Comparison of ENCODE assay signal across 9 cellular contexts in genomic region chr6:16725145-16725864, GRCh38. TPM values are rescaled to one million over a fixed set of nuclear protein-coding genes. Genes with fewer than 3 reads are reported as not detected.
DNase-seq lines count a peak whose midpoint lies in the region; ATAC-seq, FAIRE-seq and TF ChIP-seq lines count a peak whose summit lies in the region.
"Had no signal": no experiment of that assay in that cellular context is flagged by ENCODE, and none has a peak within 500 bp of the region (broad histone marks: within the 10 kb centered on the region; RNA-seq: fewer than 3 reads in every experiment).

No MANE protein-coding gene starts in this region.

- intact Hi-C loops in gastrocnemius medialis (cut with DNase I; ENCODE audit: low total_unique reads): no loop called here

- peak; percentile 31 to 50 for ATAC-seq in gastrocnemius medialis

- in situ Hi-C loops in gastrocnemius medialis (cut with MboI; ENCODE audit: low sequenced_read_pairs in 4 of 4): no loop called here

- DNase-seq in ELR (ENCODE audit: low read depth) (peak; percentile 80), RCC 7860 (ENCODE audit: low spot score) (no peak), foreskin fibroblast (peak; percentile 67 to 77), gastrocnemius medialis (no peak), NCI-H1436 (lab: John Stamatoyannopoulos, UW) (no peak), NCI-H748 (lab: John Stamatoyannopoulos, UW; ENCODE audit: unreplicated experiment) (no peak)
- DNase-seq in activated CD4-positive, alpha-beta T cell treated with anti-CD3 and anti-CD28 coated beads, Interleukin-2, amount 10 ng/mL, durations not matched to agents 7 days and 5 days: no peak
- no peak for DNase-seq in activated effector memory CD4-positive, alpha-beta T cell treated with Interleukin-2 at 50 U/mL for 16 hours

- no peaks in the 10 kb centered on the region for H3K27me3 ChIP-seq in gastrocnemius medialis

- peaks cover 38% of the 10 kb centered on the region for H3K4me1 Mint-ChIP-seq in activated CD4-positive, alpha-beta T cell treated with anti-CD3 and anti-CD28 coated beads, Interleukin-2, amount 10 ng/mL, durations not matched to agents 7 days and 5 days

- peak; percentile 2 for FAIRE-seq in RCC 7860 (lab: Jason Lieb, UNC)
- FAIRE-seq: islet of Langerhans had no signal

- no peak overlapping the region for H3K27ac Mint-ChIP-seq in activated CD4-positive, alpha-beta T cell treated with anti-CD3 and anti-CD28 coated beads, Interleukin-2, amount 10 ng/mL, durations not matched to agents 7 days and 5 days

- POLR2A ChIA-PET in activated CD4-positive, alpha-beta T cell treated with anti-CD3 and anti-CD28 coated beads, Interleukin-2, amount 10 ng/mL, durations not matched to agents 7 days and 5 days (lab: Charles Lee): no interaction called here

- peaks cover 41 to 57% of the 10 kb centered on the region in 2 donors for H3K4me1 ChIP-seq in gastrocnemius medialis

- H3K27ac ChIP-seq in gastrocnemius medialis: peak overlapping the region in 2 of 4 donors; percentile 6 to 33

- no peaks in the 10 kb centered on the region for H3K9me3 Mint-ChIP-seq in activated CD4-positive, alpha-beta T cell treated with anti-CD3 and anti-CD28 coated beads, Interleukin-2, amount 10 ng/mL, durations not matched to agents 7 days and 5 days

- no peaks in the 10 kb centered on the region for H3K36me3 ChIP-seq in gastrocnemius medialis

- no peaks in the 10 kb centered on the region for H3K27me3 Mint-ChIP-seq in activated CD4-positive, alpha-beta T cell treated with anti-CD3 and anti-CD28 coated beads, Interleukin-2, amount 10 ng/mL, durations not matched to agents 7 days and 5 days

- H3K4me3 ChIP-seq in foreskin fibroblast (ENCODE audit: low read depth in 1 of 2, low read length in 2 of 2): peak overlapping the region; percentile 16 to 45
- no peak overlapping the region for H3K4me3 ChIP-seq in gastrocnemius medialis

- TF ChIP-seq CTCF in foreskin fibroblast (IDR thresholded peaks at IDR 0.05; ENCODE audit: low read depth, low read length): no peak
- no peak for TF ChIP-seq CTCF in gastrocnemius medialis (IDR thresholded peaks at IDR 0.05 in 4 of 5, conservative IDR thresholded peaks at IDR 0.05 in 1 of 5)

- no peaks in the 10 kb centered on the region for H3K9me3 ChIP-seq in gastrocnemius medialis

- CTCF ChIA-PET in activated CD4-positive, alpha-beta T cell treated with anti-CD3 and anti-CD28 coated beads, Interleukin-2, amount 10 ng/mL, durations not matched to agents 7 days and 5 days (lab: Charles Lee): interaction anchor here (0.7 to 1.7 kb wide), 3 partner anchors 11 to 405 kb away, joined by 3 read pairs; no protein-coding TSS in a partner anchor

- TF ChIP-seq POLR2A in gastrocnemius medialis (IDR thresholded peaks at IDR 0.05): no peak

- H3K4me3 Mint-ChIP-seq in activated CD4-positive, alpha-beta T cell treated with anti-CD3 and anti-CD28 coated beads, Interleukin-2, amount 10 ng/mL, durations not matched to agents 7 days and 5 days: no peak overlapping the region

- H3K36me3 Mint-ChIP-seq in activated CD4-positive, alpha-beta T cell treated with anti-CD3 and anti-CD28 coated beads, Interleukin-2, amount 10 ng/mL, durations not matched to agents 7 days and 5 days (ENCODE audit: low read depth): peaks cover 20% of the 10 kb centered on the region

RNA-seq across cellular contexts. Expression of gene ATXN1, which starts 36.0 kb away (rescaled TPM):
- 10 to 100 TPM; 21.8 to 42.9 (median 33.1) TPM for total RNA-seq in gastrocnemius medialis
- 10 to 100 TPM; 36.0 to 40.4 TPM for total RNA-seq in activated CD4-positive, alpha-beta T cell treated with anti-CD3 and anti-CD28 coated beads, Interleukin-2, amount 10 ng/mL, durations not matched to agents 7 days and 5 days

Comparison
In these comparisons a context has a peak if more than half of its experiments do, and no peak if none do; other contexts are left out.
1. DNase-seq: peak in ELR (single experiment) and foreskin fibroblast (2 of 2); none in RCC 7860 (single experiment), gastrocnemius medialis (0 of 2), activated CD4-positive, alpha-beta T cell treated with anti-CD3 and anti-CD28 coated beads, Interleukin-2, amount 10 ng/mL, durations not matched to agents 7 days and 5 days (single experiment), NCI-H1436 (single experiment), NCI-H748 (single experiment) and activated effector memory CD4-positive, alpha-beta T cell treated with Interleukin-2 at 50 U/mL for 16 hours (single experiment).
2. H3K4me3 ChIP-seq: peak in foreskin fibroblast (2 of 2); none in gastrocnemius medialis (0 of 4).